1 cellular context compared by ENCODE assay signal in genomic region chr10:102713814-102714620, GRCh38.
TF ChIP-seq lines count a peak whose summit lies in the region.

Gene ARL3, minus strand, starts transcription at chr10:102714397. Its CDS starts 122 bp downstream, at chr10:102714275.

TF ChIP-seq in HepG2, 621 proteins besides CTCF, POLR2A, EP300 and RAD21 (continued from another document and continues in another):
- TF ChIP-seq ZBTB44 (CRISPR knock-in tag; IDR thresholded peaks at IDR 0.05) (no peak), PBX2 (CRISPR knock-in tag; IDR thresholded peaks at IDR 0.05) (no peak), ZNF232 (CRISPR knock-in tag; IDR thresholded peaks at IDR 0.05; ENCODE audit: borderline replicate concordance) (no peak), THAP7 (CRISPR knock-in tag; IDR thresholded peaks at IDR 0.05) (peak; percentile 44; the same call in 1 of the 2 replicates), SPEN (CRISPR knock-in tag; IDR thresholded peaks at IDR 0.05; ENCODE audit: low read depth) (peak; percentile 50; the same call in 1 of the 2 replicates), ZIK1 (CRISPR knock-in tag; IDR thresholded peaks at IDR 0.05; ENCODE audit: borderline replicate concordance, low read depth) (no peak; the same call in 1 of the 2 replicates), YY1 (IDR thresholded peaks at IDR 0.05; ENCODE audit: insufficient read depth, insufficient replicate concordance, low read depth, low read length) (no peak), MZF1 (CRISPR knock-in tag; IDR thresholded peaks at IDR 0.05; ENCODE audit: borderline replicate concordance) (no peak), TCF12 (IDR thresholded peaks at IDR 0.05) (no peak), TCF12 (CRISPR knock-in tag; IDR thresholded peaks at IDR 0.05) (0 out of 2 replicates have a peak, but pooled peaks have one; percentile 26), CHD2 (IDR thresholded peaks at IDR 0.05; ENCODE audit: low read depth, low read length) (peak; percentile 80), MXI1 (IDR thresholded peaks at IDR 0.05; ENCODE audit: borderline replicate concordance, low read depth, low read length) (peak; percentile 86; the same call in 2 of the 3 replicates), DZIP1 (CRISPR knock-in tag; IDR thresholded peaks at IDR 0.05) (no peak), ZNF337 (CRISPR knock-in tag; IDR thresholded peaks at IDR 0.05; ENCODE audit: borderline replicate concordance, low read depth) (no peak), ZNF256 (CRISPR knock-in tag; conservative IDR thresholded peaks at IDR 0.05) (0 out of 2 replicates have a peak, but pooled peaks have one; percentile 52), POGK (CRISPR knock-in tag; conservative IDR thresholded peaks at IDR 0.05) (no peak), HOXA3 (CRISPR knock-in tag; IDR thresholded peaks at IDR 0.05) (0 out of 2 replicates have a peak, but pooled peaks have one; percentile 26), UBTF (CRISPR knock-in tag; IDR thresholded peaks at IDR 0.05) (peak; percentile 68), PAXIP1 (CRISPR knock-in tag; conservative IDR thresholded peaks at IDR 0.05) (no peak; the same call in 1 of the 2 replicates), ZNF670 (CRISPR knock-in tag; IDR thresholded peaks at IDR 0.05; ENCODE audit: borderline replicate concordance) (peak; percentile 66; the same call in 1 of the 2 replicates), ZNF281 (CRISPR knock-in tag; IDR thresholded peaks at IDR 0.05; ENCODE audit: borderline replicate concordance) (0 out of 2 replicates have a peak, but pooled peaks have one; percentile 17), ATM (IDR thresholded peaks at IDR 0.05; ENCODE audit: borderline replicate concordance) (no peak), ZNF543 (CRISPR knock-in tag; IDR thresholded peaks at IDR 0.05) (no peak; the same call in 1 of the 2 replicates), ZNF326 (CRISPR knock-in tag; IDR thresholded peaks at IDR 0.05; ENCODE audit: borderline replicate concordance) (no peak), BCL6 (CRISPR knock-in tag; IDR thresholded peaks at IDR 0.05) (no peak), ZNF12 (CRISPR knock-in tag; IDR thresholded peaks at IDR 0.05) (no peak), YEATS4 (CRISPR knock-in tag; IDR thresholded peaks at IDR 0.05; ENCODE audit: borderline replicate concordance) (no peak), SAFB2 (CRISPR knock-in tag; IDR thresholded peaks at IDR 0.05; ENCODE audit: borderline replicate concordance, low read depth) (0 out of 2 replicates have a peak, but pooled peaks have one; percentile 3), ZNF441 (CRISPR knock-in tag; IDR thresholded peaks at IDR 0.05; ENCODE audit: borderline replicate concordance) (peak; percentile 33), IKZF4 (CRISPR knock-in tag; IDR thresholded peaks at IDR 0.05; ENCODE audit: borderline replicate concordance, low read depth, not compliant biosample characterization) (peak; percentile 22), NR1H2 (CRISPR knock-in tag; IDR thresholded peaks at IDR 0.05; ENCODE audit: borderline replicate concordance, low read depth) (no peak), FOXK2 (IDR thresholded peaks at IDR 0.05) (0 out of 2 replicates have a peak, but pooled peaks have one; percentile 20), FOXK1 (CRISPR knock-in tag; IDR thresholded peaks at IDR 0.05; ENCODE audit: borderline replicate concordance, low read depth) (0 out of 2 replicates have a peak, but pooled peaks have one; percentile 14), NAIF1 (CRISPR knock-in tag; IDR thresholded peaks at IDR 0.05; ENCODE audit: borderline replicate concordance) (peak; percentile 38; the same call in 1 of the 2 replicates), SRF (IDR thresholded peaks at IDR 0.05; ENCODE audit: low read depth, low read length) (no peak), CHCHD3 (CRISPR knock-in tag; IDR thresholded peaks at IDR 0.05) (0 out of 2 replicates have a peak, but pooled peaks have one; percentile 21), SP5 (CRISPR knock-in tag; IDR thresholded peaks at IDR 0.05; ENCODE audit: borderline replicate concordance, low read depth) (peak; percentile 70), ZMAT3 (CRISPR knock-in tag; conservative IDR thresholded peaks at IDR 0.05) (0 out of 2 replicates have a peak, but pooled peaks have one; percentile 27), ZNF737 (CRISPR knock-in tag; IDR thresholded peaks at IDR 0.05; ENCODE audit: borderline replicate concordance) (0 out of 2 replicates have a peak, but pooled peaks have one; percentile 35)
